8 cellular contexts compared by ENCODE assay signal in genomic region chr9:125746017-125746773, GRCh38. TPM values are rescaled to one million over a fixed set of nuclear protein-coding genes. Genes with fewer than 3 reads are reported as not detected.
DNase-seq lines count a peak whose midpoint lies in the region; ATAC-seq and TF ChIP-seq lines count a peak whose summit lies in the region.

No MANE protein-coding gene starts in this region.

- H3K36me3 ChIP-seq in spleen: no peaks in the 10 kb centered on the region

- H3K27ac ChIP-seq in caudate nucleus (ENCODE audit: low read depth, low read length) (peak overlapping the region; percentile 91), spleen (peak overlapping the region; percentile 51 to 94 (median 91))

- 0 to 1% (median 0%) methylated on average over 33 to 79 of the region's 79 CpGs for WGBS in spleen, 5 donors

- ATAC-seq in GM18909 (IDR thresholded peaks at IDR 0.05; ENCODE audit: poor library complexity, unreplicated experiment): peak; percentile 72
- peak; percentile 69 for ATAC-seq in HG03159 (IDR thresholded peaks at IDR 0.05; ENCODE audit: unreplicated experiment)
- peak; percentile 82 for ATAC-seq in activated B cell treated with CpG ODN at 0.5 μM for 24 hours (ENCODE audit: low read depth)

- peak overlapping the region; percentile 69 to 92 (median 88) for H3K4me3 ChIP-seq in spleen

- intact Hi-C loops in activated B cell treated with CpG ODN at 0.5 μM for 24 hours (cut with micrococcal nuclease) (loop anchor here (1.0 to 5.0 kb wide), 10 partner anchors 39 to 884 kb away; partner anchors contain the start of genes ARPC5L, GAPVD1, HSPA5 and MAPKAP1), spleen (cut with DNase I; ENCODE audit: low total_unique reads) (no loop called here)

- TF ChIP-seq POLR2A in spleen (IDR thresholded peaks at IDR 0.05): peak in 2 of 3 donors; percentile 26 to 38

- no peaks in the 10 kb centered on the region for H3K9me3 ChIP-seq in spleen

- H3K4me1 ChIP-seq in spleen: peaks cover 14 to 44% (median 34%) of the 10 kb centered on the region in 6 donors

- peak overlapping the region; percentile 92 for H3K4me3 Mint-ChIP-seq in activated B cell treated with CpG ODN at 0.5 μM for 24 hours

- DNase-seq in AG08395 (ENCODE audit: low spot score): peak; percentile 92
- DNase-seq in NCI-H2227 treated with DMSO at 0.1 percent for 48 hours (lab: John Stamatoyannopoulos, UW): peak; percentile 92
- peak; percentile 94 for DNase-seq in activated B cell treated with CpG ODN at 0.5 μM for 24 hours
- peak; percentile 54 to 98 (median 92) for DNase-seq in caudate nucleus (lab: John Stamatoyannopoulos, UW)
- DNase-seq in inferior parietal cortex (ENCODE audit: extremely low spot score): peak; percentile 89
- DNase-seq in spleen: peak; percentile 100

- POLR2A ChIA-PET in activated B cell treated with CpG ODN at 0.5 μM for 24 hours (lab: Charles Lee): interaction anchor here (0.8 to 2.5 kb wide), 8 partner anchors 9 to 158 kb away, joined by 3 to 28 read pairs (median 4); partner anchors contain the start of gene MAPKAP1

- peaks cover 11% of the 10 kb centered on the region for H3K36me3 Mint-ChIP-seq in activated B cell treated with CpG ODN at 0.5 μM for 24 hours (ENCODE audit: low read depth)

- H3K9me3 Mint-ChIP-seq in activated B cell treated with CpG ODN at 0.5 μM for 24 hours: no peaks in the 10 kb centered on the region

- H3K27me3 ChIP-seq in spleen (replicated peaks in 1 of 7): no peaks in the 10 kb centered on the region

- peaks cover 2% of the 10 kb centered on the region for H3K27me3 Mint-ChIP-seq in activated B cell treated with CpG ODN at 0.5 μM for 24 hours

- H3K27ac Mint-ChIP-seq in activated B cell treated with CpG ODN at 0.5 μM for 24 hours: peak overlapping the region; percentile 92

- TF ChIP-seq CTCF in activated B cell treated with CpG ODN at 0.5 μM for 24 hours (IDR thresholded peaks at IDR 0.05) (no peak), spleen (IDR thresholded peaks at IDR 0.05 in 8 of 11, conservative IDR thresholded peaks at IDR 0.05 in 3 of 11) (peak in 1 of 11 experiments; percentile 17)

- peaks cover 34% of the 10 kb centered on the region for H3K4me1 Mint-ChIP-seq in activated B cell treated with CpG ODN at 0.5 μM for 24 hours

- CTCF ChIA-PET in activated B cell treated with CpG ODN at 0.5 μM for 24 hours (lab: Charles Lee): interaction anchor here (0.9 to 1.6 kb wide), 2 partner anchors 34 to 188 kb away, joined by 3 to 6 read pairs; no protein-coding TSS in a partner anchor

RNA-seq across cellular contexts. Expression of gene PBX3, which starts 1.0 kb away (rescaled TPM):
- 23.8 and 37.2 TPM in 2 replicates for total RNA-seq in activated B cell treated with CpG ODN at 0.5 μM for 24 hours
- 10 to 100 TPM; 29.5 to 58.4 (median 40.0) TPM for total RNA-seq in spleen
- polyA plus RNA-seq in spleen: 10 to 100 TPM in 2 of 3 donors, 1 to 10 TPM in 1; 7.2 to 13.6 (median 10.5) TPM

RNA-seq across cellular contexts. Expression of gene MAPKAP1, which starts 39.2 kb away (rescaled TPM):
- total RNA-seq in activated B cell treated with CpG ODN at 0.5 μM for 24 hours: 80.2 and 84.9 TPM in 2 replicates
- 10 to 100 TPM; 47.2 to 77.2 (median 63.4) TPM for total RNA-seq in spleen
- 10 to 100 TPM; 37.2 to 51.7 (median 37.7) TPM for polyA plus RNA-seq in spleen

Comparison
In these comparisons a context has a peak if more than half of its experiments do, and no peak if none do; other contexts are left out.
1. Peak in every context shown above with its lines: DNase-seq, ATAC-seq, H3K4me3 ChIP-seq and H3K27ac ChIP-seq.